8 cellular contexts compared by ENCODE assay signal in the genomic region with DNA sequence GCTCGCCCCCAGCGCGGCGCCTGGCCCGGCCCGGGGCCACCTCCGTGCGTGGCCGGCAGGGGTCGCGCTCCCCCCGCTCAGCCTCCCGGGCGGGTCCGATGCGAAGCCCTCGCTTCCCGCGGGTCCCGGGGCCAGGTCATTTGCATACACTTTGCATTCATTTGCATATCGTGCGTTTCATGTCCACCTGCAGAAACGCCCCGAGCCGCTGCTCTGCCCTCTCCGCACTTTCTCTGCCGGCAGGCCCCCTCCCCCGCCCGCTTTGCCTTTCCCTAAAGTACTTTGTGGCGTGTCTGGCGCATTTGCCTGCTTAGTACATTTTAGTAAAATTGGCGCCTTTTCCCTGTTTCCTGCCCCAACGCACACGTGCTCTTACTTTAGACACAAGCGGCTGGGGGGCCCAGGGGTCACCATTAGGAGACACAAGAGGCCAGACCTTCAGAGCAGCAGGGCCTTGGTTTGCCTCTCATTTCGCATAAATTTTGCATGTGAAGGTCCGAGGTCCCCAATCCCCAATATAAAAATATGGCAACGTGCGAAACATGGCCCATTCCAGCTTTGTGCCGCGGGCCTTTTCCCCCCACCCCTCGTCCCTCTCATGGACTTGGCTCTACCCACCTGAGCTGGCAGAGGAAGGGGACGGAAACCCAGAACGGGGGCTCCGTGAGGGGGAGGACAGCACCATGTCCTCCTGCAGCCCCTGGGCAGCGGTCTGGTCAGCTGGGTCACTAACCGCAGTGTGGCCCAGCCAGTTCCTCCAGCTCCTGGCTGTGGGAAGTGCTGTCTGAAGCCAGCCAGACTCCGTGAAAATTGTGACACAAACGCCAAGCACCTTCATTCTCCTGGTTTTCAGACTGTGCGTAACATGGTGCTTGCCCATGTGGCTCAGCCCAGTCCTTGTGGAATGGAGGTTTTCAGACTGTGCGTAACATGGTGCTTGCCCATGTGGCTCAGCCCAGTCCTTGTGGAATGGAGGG.
A peak's percentile ranks its signal among the peaks of the same experiment; 100 is the strongest.
DNase-seq lines count a peak whose midpoint lies in the region; ATAC-seq and TF ChIP-seq lines count a peak whose summit lies in the region.

No MANE protein-coding gene starts in this region.

- H4K20me1 ChIP-seq in SU-DHL-6 (ENCODE audit: low read depth, low read length), result no peaks in the 10 kb centered on the region

- H3K4me1 Mint-ChIP-seq in activated naive CD8-positive, alpha-beta T cell treated with anti-CD3 and anti-CD28 coated beads, Interleukin-2, amount 50 U/mL, for 24 hours, result peaks cover 10% of the 10 kb centered on the region

- H3K9me2 ChIP-seq in SU-DHL-6 (replicated peaks; ENCODE audit: insufficient read depth, low read length), result no peaks in the 10 kb centered on the region

- H3K9me3 Mint-ChIP-seq in activated naive CD8-positive, alpha-beta T cell treated with anti-CD3 and anti-CD28 coated beads, Interleukin-2, amount 50 U/mL, for 24 hours, result no peaks in the 10 kb centered on the region

- H3K9ac ChIP-seq in SU-DHL-6 (ENCODE audit: low read length), result peak overlapping the region; percentile 6; the same call in 1 of the 2 replicates

- H3K4me2 ChIP-seq in SU-DHL-6 (ENCODE audit: low read depth, low read length, poor library complexity, severe bottlenecking), result peak overlapping the region; percentile 41

- ATAC-seq in HG02571 (IDR thresholded peaks at IDR 0.05; ENCODE audit: unreplicated experiment) (peak; percentile 42), HG02870 (IDR thresholded peaks at IDR 0.05; ENCODE audit: unreplicated experiment) (no peak)
- peak; percentile 47 for ATAC-seq in activated naive CD8-positive, alpha-beta T cell treated with anti-CD3 and anti-CD28 coated beads, Interleukin-2, amount 50 U/mL, for 24 hours

- peaks cover 37% of the 10 kb centered on the region for H3K79me2 ChIP-seq in SU-DHL-6 (ENCODE audit: insufficient read depth, low read length)

- no peak overlapping the region for H3K4me3 Mint-ChIP-seq in activated naive CD8-positive, alpha-beta T cell treated with anti-CD3 and anti-CD28 coated beads, Interleukin-2, amount 50 U/mL, for 24 hours

- H3K4me3 ChIP-seq in GM06990 (replicated peaks; ENCODE audit: low read depth, low read length), result no peak overlapping the region
- no peak overlapping the region for H3K4me3 ChIP-seq in SU-DHL-6 (ENCODE audit: insufficient read depth, low read length, poor library complexity, severe bottlenecking)
- peak overlapping the region; percentile 34 for H3K4me3 ChIP-seq in iPS-18c (ENCODE audit: insufficient read depth, low read depth, low read length)

- peak; percentile 49 for TF ChIP-seq CTCF in GM06990 (IDR thresholded peaks at IDR 0.05; ENCODE audit: insufficient read depth, low read length, poor library complexity, severe bottlenecking)
- no peak for TF ChIP-seq CTCF in SU-DHL-6 (IDR thresholded peaks at IDR 0.05; ENCODE audit: insufficient read depth, low read length, poor library complexity, severe bottlenecking)

- H2AFZ ChIP-seq in SU-DHL-6 (ENCODE audit: low read depth, low read length, severe bottlenecking), result no peak overlapping the region

- DNase-seq in GM06990 (ENCODE audit: extremely low read depth, insufficient read length) (peak; percentile 72), NCI-H2081 treated with DMSO at 0.1 percent for 48 hours (lab: John Stamatoyannopoulos, UW) (no peak)
- peak; percentile 74 for DNase-seq in activated naive CD8-positive, alpha-beta T cell treated with anti-CD3 and anti-CD28 coated beads, Interleukin-2, amount 50 U/mL, for 24 hours
- DNase-seq in stimulated activated CD4-positive, alpha-beta T cell treated with anti-CD3 and anti-CD28 coated beads, Interleukin-4, amount 100 ng/mL, for 48 hours (ENCODE audit: low read depth in 2 of 2), result peak; percentile 55 to 62

- no peaks in the 10 kb centered on the region for H3K27me3 ChIP-seq in GM06990 (replicated peaks; ENCODE audit: control insufficient read depth, insufficient read depth, low read length)
- no peaks in the 10 kb centered on the region for H3K27me3 ChIP-seq in SU-DHL-6 (ENCODE audit: low read length)

- H3F3A ChIP-seq in SU-DHL-6 (ENCODE audit: insufficient read depth), result peaks cover 22% of the 10 kb centered on the region

- H3K27ac ChIP-seq in SU-DHL-6 (ENCODE audit: low read depth, low read length), result peak overlapping the region; percentile 64

- H3K36me3 Mint-ChIP-seq in activated naive CD8-positive, alpha-beta T cell treated with anti-CD3 and anti-CD28 coated beads, Interleukin-2, amount 50 U/mL, for 24 hours (ENCODE audit: low read depth), result no peaks in the 10 kb centered on the region

- no peak overlapping the region for H3K27ac Mint-ChIP-seq in activated naive CD8-positive, alpha-beta T cell treated with anti-CD3 and anti-CD28 coated beads, Interleukin-2, amount 50 U/mL, for 24 hours

- peaks cover 33% of the 10 kb centered on the region for H3K27me3 Mint-ChIP-seq in activated naive CD8-positive, alpha-beta T cell treated with anti-CD3 and anti-CD28 coated beads, Interleukin-2, amount 50 U/mL, for 24 hours

- H3K36me3 ChIP-seq in GM06990 (ENCODE audit: control insufficient read depth, insufficient read depth, low read length) (peaks cover 5% of the 10 kb centered on the region), SU-DHL-6 (ENCODE audit: low read length) (no peaks in the 10 kb centered on the region)

- H3K9me3 ChIP-seq in SU-DHL-6 (ENCODE audit: insufficient read depth, low read length), result no peaks in the 10 kb centered on the region
- peaks cover 2% of the 10 kb centered on the region for H3K9me3 ChIP-seq in iPS-18c (ENCODE audit: control insufficient read depth, insufficient read depth, low read length)
